In genomic region chr14:102035914-102036313, GRCh38 we compare ENCODE assay signal across 8 cellular contexts.
"Had no signal": no experiment of that assay in that cellular context is flagged by ENCODE, and none has a peak within 500 bp of the region (broad histone marks: within the 10 kb centered on the region; RNA-seq: fewer than 3 reads in every experiment).

No MANE protein-coding gene starts in this region.

- DNase-seq: GM23248, GOT3, H7, KBM-7 had no signal

- H3K4me1 ChIP-seq: HAP-1 had no signal

- ATAC-seq: HCT116, HepG2 had no signal

- H3K4me3 ChIP-seq: GM23248, HAP-1 had no signal

- H3K27ac ChIP-seq: GM23248, KMS-11 had no signal

- H3K9me3 ChIP-seq: HAP-1 had no signal
